8 cellular contexts compared by ENCODE assay signal in the genomic region with DNA sequence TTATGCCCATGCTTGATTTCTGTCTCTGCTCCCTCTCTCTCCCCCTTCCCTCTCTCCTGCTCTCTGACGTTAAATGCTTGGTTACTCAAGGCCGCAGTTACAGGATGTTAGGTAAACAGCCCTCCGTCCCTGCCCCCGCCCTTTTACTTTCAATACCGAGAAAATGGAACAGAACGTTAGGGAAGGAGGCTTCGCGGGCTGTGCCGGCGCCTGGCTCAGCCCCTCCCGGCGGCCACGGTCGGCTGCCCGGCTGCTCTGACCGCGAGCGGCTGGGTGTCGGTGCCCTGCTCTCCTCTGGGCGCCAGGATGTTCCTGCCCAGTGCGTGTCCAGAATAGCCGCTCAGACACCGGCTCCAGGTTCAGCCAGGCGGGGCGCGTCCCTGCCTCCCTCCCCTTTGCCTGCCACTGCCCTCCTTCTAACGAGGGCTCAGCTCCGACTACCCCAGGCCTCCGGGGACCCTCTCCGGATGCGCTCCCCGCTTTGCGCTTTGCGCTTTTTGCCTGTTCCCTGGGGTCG.
A peak's percentile ranks its signal among the peaks of the same experiment; 100 is the strongest.
DNase-seq lines count a peak whose midpoint lies in the region; ATAC-seq, FAIRE-seq and TF ChIP-seq lines count a peak whose summit lies in the region.

No MANE protein-coding gene starts in this region.

- H3K36me3 ChIP-seq in SK-N-SH (replicated peaks in 1 of 2; ENCODE audit: control insufficient read depth in 1 of 2, insufficient read depth in 2 of 2, low read length in 1 of 2) = no peaks in the 10 kb centered on the region
- H3K36me3 ChIP-seq in pancreas = no peaks in the 10 kb centered on the region

- H3F3A ChIP-seq in SK-N-SH (replicated peaks; ENCODE audit: insufficient read depth) = no peaks in the 10 kb centered on the region

- H4K20me1 ChIP-seq in SK-N-SH (ENCODE audit: insufficient read depth) = no peaks in the 10 kb centered on the region

- DNase-seq in DMS53 treated with DMSO at 0.1 percent for 48 hours (lab: John Stamatoyannopoulos, UW; ENCODE audit: unreplicated experiment) (peak; percentile 46), SK-N-SH (peak; percentile 80), foreskin fibroblast (peak in 1 of 2 donors; percentile 12), pancreas (peak; percentile 18 to 76 (median 28))
- DNase-seq in NK-92 treated with Interleukin-12 subunit alpha and Interleukin-12 subunit beta, amount 100 ng/mL, for 24 hours (lab: John Stamatoyannopoulos, UW) = no peak
- DNase-seq in stimulated activated CD8-positive, alpha-beta memory T cell treated with anti-CD3 and anti-CD28 coated beads, Interleukin-4, amount 100 ng/mL, for 48 hours = no peak

- FAIRE-seq in pancreas (lab: Jason Lieb, UNC) = no peak

- POLR2A ChIA-PET in SK-N-SH (lab: Yijun Ruan, JAX) = no interaction called here

- H3K4me1 ChIP-seq in SK-N-SH (ENCODE audit: control insufficient read depth in 1 of 2, insufficient read depth in 2 of 2, low read depth in 1 of 2, low read length in 1 of 2) (peaks cover 0 to 3% of the 10 kb centered on the region in 2 experiments; a peak in 1 of 4 replicates), pancreas (no peaks in the 10 kb centered on the region)

- H3K4me3 ChIP-seq in SK-N-SH (ENCODE audit: low read depth in 2 of 2, low read length in 1 of 2) (peak overlapping the region in 1 of 2 experiments; percentile 21; a peak in 1 of 4 replicates), foreskin fibroblast (ENCODE audit: low read depth in 1 of 2, low read length in 2 of 2) (peak overlapping the region; percentile 30 to 31), pancreas (peak overlapping the region in 2 of 4 donors; percentile 24 to 34)

- ATAC-seq in GM19397 (IDR thresholded peaks at IDR 0.05; ENCODE audit: unreplicated experiment) (peak; percentile 84), HG03521 (IDR thresholded peaks at IDR 0.05; ENCODE audit: unreplicated experiment) (peak; percentile 72), pancreas (peak; percentile 75 to 90 (median 86))

- no peaks in the 10 kb centered on the region for H3K9me2 ChIP-seq in SK-N-SH

- CTCF ChIA-PET in SK-N-SH (lab: Yijun Ruan, JAX) = no interaction called here

- 40% methylated on average over 20 of the region's 35 CpGs for WGBS in SK-N-SH (ENCODE audit: low lambda C conversion rate)
- 3 to 5% methylated on average over 32 to 35 of the region's 35 CpGs for WGBS in pancreas, 2 donors

- no peak overlapping the region for H3K9ac ChIP-seq in SK-N-SH

- TF ChIP-seq CTCF in SK-N-SH (IDR thresholded peaks at IDR 0.05) (no peak), foreskin fibroblast (IDR thresholded peaks at IDR 0.05; ENCODE audit: low read depth, low read length) (no peak), pancreas (IDR thresholded peaks at IDR 0.05) (no peak)

- H3K79me2 ChIP-seq in SK-N-SH (ENCODE audit: insufficient read depth) = no peaks in the 10 kb centered on the region

- no peak for TF ChIP-seq EP300 in SK-N-SH (IDR thresholded peaks at IDR 0.05; ENCODE audit: borderline replicate concordance in 1 of 2, low read depth in 1 of 2, low read length in 1 of 2)

- H2AFZ ChIP-seq in SK-N-SH (ENCODE audit: low read depth) = no peak overlapping the region

- H3K27ac ChIP-seq in SK-N-SH (ENCODE audit: low read depth in 2 of 2, low read length in 1 of 2) (no peak overlapping the region), pancreas (no peak overlapping the region)

- no peak for TF ChIP-seq RAD21 in SK-N-SH (IDR thresholded peaks at IDR 0.05; ENCODE audit: low read length)

- intact Hi-C loops in pancreas (cut with DNase I) = no loop called here

- H3K9me3 ChIP-seq in SK-N-SH = no peaks in the 10 kb centered on the region
- no peaks in the 10 kb centered on the region for H3K9me3 ChIP-seq in pancreas

- H3K27me3 ChIP-seq in SK-N-SH (ENCODE audit: insufficient read depth) = no peaks in the 10 kb centered on the region
- no peaks in the 10 kb centered on the region for H3K27me3 ChIP-seq in pancreas

- no peak overlapping the region for H3K4me2 ChIP-seq in SK-N-SH

TF ChIP-seq in SK-N-SH, 30 proteins besides CTCF, POLR2A, EP300 and RAD21:
- TF ChIP-seq GABPA (IDR thresholded peaks at IDR 0.05; ENCODE audit: low read depth) (no peak), FOXM1 (IDR thresholded peaks at IDR 0.05; ENCODE audit: low read depth) (no peak), YY1 (IDR thresholded peaks at IDR 0.05; ENCODE audit: low read depth) (no peak), FOXJ3 (CRISPR knock-in tag; IDR thresholded peaks at IDR 0.05) (no peak)
- TF ChIP-seq, protein P1, sequence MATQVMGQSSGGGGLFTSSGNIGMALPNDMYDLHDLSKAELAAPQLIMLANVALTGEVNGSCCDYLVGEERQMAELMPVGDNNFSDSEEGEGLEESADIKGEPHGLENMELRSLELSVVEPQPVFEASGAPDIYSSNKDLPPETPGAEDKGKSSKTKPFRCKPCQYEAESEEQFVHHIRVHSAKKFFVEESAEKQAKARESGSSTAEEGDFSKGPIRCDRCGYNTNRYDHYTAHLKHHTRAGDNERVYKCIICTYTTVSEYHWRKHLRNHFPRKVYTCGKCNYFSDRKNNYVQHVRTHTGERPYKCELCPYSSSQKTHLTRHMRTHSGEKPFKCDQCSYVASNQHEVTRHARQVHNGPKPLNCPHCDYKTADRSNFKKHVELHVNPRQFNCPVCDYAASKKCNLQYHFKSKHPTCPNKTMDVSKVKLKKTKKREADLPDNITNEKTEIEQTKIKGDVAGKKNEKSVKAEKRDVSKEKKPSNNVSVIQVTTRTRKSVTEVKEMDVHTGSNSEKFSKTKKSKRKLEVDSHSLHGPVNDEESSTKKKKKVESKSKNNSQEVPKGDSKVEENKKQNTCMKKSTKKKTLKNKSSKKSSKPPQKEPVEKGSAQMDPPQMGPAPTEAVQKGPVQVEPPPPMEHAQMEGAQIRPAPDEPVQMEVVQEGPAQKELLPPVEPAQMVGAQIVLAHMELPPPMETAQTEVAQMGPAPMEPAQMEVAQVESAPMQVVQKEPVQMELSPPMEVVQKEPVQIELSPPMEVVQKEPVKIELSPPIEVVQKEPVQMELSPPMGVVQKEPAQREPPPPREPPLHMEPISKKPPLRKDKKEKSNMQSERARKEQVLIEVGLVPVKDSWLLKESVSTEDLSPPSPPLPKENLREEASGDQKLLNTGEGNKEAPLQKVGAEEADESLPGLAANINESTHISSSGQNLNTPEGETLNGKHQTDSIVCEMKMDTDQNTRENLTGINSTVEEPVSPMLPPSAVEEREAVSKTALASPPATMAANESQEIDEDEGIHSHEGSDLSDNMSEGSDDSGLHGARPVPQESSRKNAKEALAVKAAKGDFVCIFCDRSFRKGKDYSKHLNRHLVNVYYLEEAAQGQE (IDR thresholded peaks at IDR 0.05; ENCODE audit: low read depth, low read length) = no peak

Comparison
In these comparisons a context has a peak if more than half of its experiments do, and no peak if none do; other contexts are left out.
1. DNase-seq: peak in DMS53 treated with DMSO at 0.1 percent for 48 hours (single experiment), SK-N-SH (single experiment) and pancreas (6 of 6); none in NK-92 treated with Interleukin-12 subunit alpha and Interleukin-12 subunit beta, amount 100 ng/mL, for 24 hours (single experiment) and stimulated activated CD8-positive, alpha-beta memory T cell treated with anti-CD3 and anti-CD28 coated beads, Interleukin-4, amount 100 ng/mL, for 48 hours (single experiment).
2. Peak in every context shown above with its lines, with median percentiles within 50 percentile points of each other: ATAC-seq.